10 cellular contexts compared by ENCODE assay signal in genomic region chr10:119449760-119450461, GRCh38.
A peak's percentile ranks its signal among the peaks of the same experiment; 100 is the strongest.
DNase-seq lines count a peak whose midpoint lies in the region; ATAC-seq and TF ChIP-seq lines count a peak whose summit lies in the region.
"Had no signal": no experiment of that assay in that cellular context is flagged by ENCODE, and none has a peak within 500 bp of the region (broad histone marks: within the 10 kb centered on the region; RNA-seq: fewer than 3 reads in every experiment).

No MANE protein-coding gene starts in this region.

- TF ChIP-seq CTCF in osteocyte (IDR thresholded peaks at IDR 0.05), result no peak
- no peak for TF ChIP-seq CTCF in MM.1S (IDR thresholded peaks at IDR 0.05; ENCODE audit: low read length)
- no peak for TF ChIP-seq CTCF in Caco-2 (IDR thresholded peaks at IDR 0.05; ENCODE audit: insufficient read depth in 1 of 2, low read depth in 1 of 2, low read length in 1 of 2, severe bottlenecking in 1 of 2, unreplicated experiment in 1 of 2)

- BruUV-seq in Caco-2 (replicated peaks; lab: Mats Ljungman, UMichigan), result no TSS peak

- H3K27me3 ChIP-seq in MM.1S (replicated peaks; ENCODE audit: insufficient read depth, low read length) (no peaks in the 10 kb centered on the region), Caco-2 (replicated peaks; ENCODE audit: control insufficient read depth, insufficient read depth, low read length) (no peaks in the 10 kb centered on the region)

- H3K9ac ChIP-seq in MM.1S (ENCODE audit: low read length), result no peak overlapping the region

- no peaks in the 10 kb centered on the region for H3K36me3 ChIP-seq in MM.1S (replicated peaks; ENCODE audit: insufficient read depth, low read length)
- H3K36me3 ChIP-seq in Caco-2 (ENCODE audit: control insufficient read depth, insufficient read depth, low read length), result no peaks in the 10 kb centered on the region

- ATAC-seq in GM19328 (IDR thresholded peaks at IDR 0.05; ENCODE audit: unreplicated experiment), result no peak

- H3F3A ChIP-seq in MM.1S (ENCODE audit: insufficient read depth, low read length), result no peaks in the 10 kb centered on the region

- no peak overlapping the region for H3K4me2 ChIP-seq in MM.1S (ENCODE audit: low read depth, low read length)

- CTCF ChIA-PET in Caco-2 (lab: Charles Lee), result no interaction called here

- peaks cover under 1% of the 10 kb centered on the region; the same call in 1 of the 2 replicates for H4K20me1 ChIP-seq in MM.1S (ENCODE audit: insufficient read depth, low read length)

- peak overlapping the region; percentile 28 for H3K4me3 Mint-ChIP-seq in osteocyte (ENCODE audit: unreplicated experiment)
- no peak overlapping the region for H3K4me3 Mint-ChIP-seq in Caco-2 (ENCODE audit: unreplicated experiment)

- H3K4me1 ChIP-seq in MM.1S (ENCODE audit: low read length), result no peaks in the 10 kb centered on the region
- no peaks in the 10 kb centered on the region for H3K4me1 ChIP-seq in Caco-2

- H3K9me2 ChIP-seq in MM.1S (replicated peaks; ENCODE audit: insufficient read depth, low read length), result no peaks in the 10 kb centered on the region

- no peaks in the 10 kb centered on the region for H3K79me2 ChIP-seq in MM.1S (ENCODE audit: low read length)

- POLR2A ChIA-PET in Caco-2 (lab: Charles Lee), result no interaction called here

- peaks cover 17% of the 10 kb centered on the region for H3K4me1 Mint-ChIP-seq in osteocyte (ENCODE audit: unreplicated experiment)
- H3K4me1 Mint-ChIP-seq in Caco-2 (ENCODE audit: low read depth, unreplicated experiment), result no peaks in the 10 kb centered on the region

- H3K9me3 Mint-ChIP-seq in osteocyte (ENCODE audit: unreplicated experiment) (no peaks in the 10 kb centered on the region), Caco-2 (ENCODE audit: unreplicated experiment) (no peaks in the 10 kb centered on the region)

- no peak overlapping the region for H3K4me3 ChIP-seq in MM.1S (ENCODE audit: low read length)
- no peak overlapping the region for H3K4me3 ChIP-seq in Caco-2 (ENCODE audit: low read depth, low read length)

- no peak overlapping the region for H2AFZ ChIP-seq in MM.1S (ENCODE audit: low read length)

- H3K27ac Mint-ChIP-seq in osteocyte (ENCODE audit: unreplicated experiment) (peak overlapping the region; percentile 86), Caco-2 (ENCODE audit: unreplicated experiment) (no peak overlapping the region)

- no peak overlapping the region for H3K27ac ChIP-seq in MM.1S (ENCODE audit: low read length)

- H3K27me3 Mint-ChIP-seq in osteocyte (ENCODE audit: unreplicated experiment), result no peaks in the 10 kb centered on the region
- no peaks in the 10 kb centered on the region for H3K27me3 Mint-ChIP-seq in Caco-2 (ENCODE audit: insufficient read depth, unreplicated experiment)

- intact Hi-C loops in Caco-2 (cut with micrococcal nuclease; ENCODE audit: unreplicated experiment), result no loop called here

- in situ Hi-C loops in Caki2 (cut with HindIII; ENCODE audit: low pct_unique_long_range_greater_than_20kb, low sequenced_read_pairs), result no loop called here

- DNase-seq in Caki2 (ENCODE audit: low read depth) (peak; percentile 19), NCI-H2107 (lab: John Stamatoyannopoulos, UW) (peak; percentile 8), epidermal melanocyte (ENCODE audit: insufficient read length, low spot score) (peak; percentile 35), osteocyte (ENCODE audit: extremely low spot score, unreplicated experiment) (no peak), MM.1S (no peak), Caco-2 (no peak)
- no peak for DNase-seq in effector CD8-positive, alpha-beta T cell (lab: John Stamatoyannopoulos, UW)
- DNase-seq: activated T-cell treated with anti-CD3 and anti-CD28 coated beads for 4 hours; stimulated activated CD4-positive, alpha-beta T cell treated with anti-CD3 and anti-CD28 coated beads, Interleukin-2, amount 100 ng/mL, for 48 hours had no signal

- H3K9me3 ChIP-seq in MM.1S (replicated peaks; ENCODE audit: insufficient read depth, low read length), result no peaks in the 10 kb centered on the region
- no peaks in the 10 kb centered on the region for H3K9me3 ChIP-seq in Caco-2

- H3K36me3 Mint-ChIP-seq in osteocyte (ENCODE audit: unreplicated experiment) (peaks cover 23% of the 10 kb centered on the region), Caco-2 (ENCODE audit: insufficient read depth, unreplicated experiment) (no peaks in the 10 kb centered on the region)

Comparison
In these comparisons a context has a peak if more than half of its experiments do, and no peak if none do; other contexts are left out.
1. DNase-seq: peak in Caki2 (single experiment), NCI-H2107 (single experiment) and epidermal melanocyte (single experiment); none in osteocyte (single experiment), MM.1S (single experiment), Caco-2 (0 of 2) and effector CD8-positive, alpha-beta T cell (single experiment).